34 cellular contexts compared by ENCODE assay signal in the genomic region with DNA sequence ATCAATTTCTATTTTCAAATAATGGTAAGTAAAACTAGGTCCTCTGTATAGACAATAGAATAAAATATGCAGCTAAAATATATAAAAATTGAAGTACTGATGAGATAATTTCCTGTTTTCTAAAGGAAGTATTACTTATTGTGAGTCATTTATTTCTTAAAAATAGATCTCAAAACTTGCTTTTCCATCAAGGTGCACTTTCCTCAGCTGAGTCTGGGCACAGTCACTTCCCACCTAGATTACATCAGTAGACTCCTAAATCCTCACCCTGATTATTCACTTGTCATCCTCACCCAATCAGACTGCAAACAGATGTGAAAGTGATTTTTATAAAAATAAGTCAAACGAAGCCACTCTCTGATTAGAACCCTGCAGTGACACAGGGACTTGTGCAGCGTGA.
"Had no signal": no experiment of that assay in that cellular context is flagged by ENCODE, and none has a peak within 500 bp of the region (broad histone marks: within the 10 kb centered on the region; RNA-seq: fewer than 3 reads in every experiment).

No MANE protein-coding gene starts in this region.

- H3K4me3 Mint-ChIP-seq: activated B cell treated with CpG ODN at 0.5 μM for 24 hours; activated CD4-positive, alpha-beta memory T cell treated with anti-CD3 and anti-CD28 coated beads for 36 hours; activated CD4-positive, alpha-beta T cell treated with anti-CD3 and anti-CD28 coated beads for 36 hours; activated CD4-positive, alpha-beta T cell treated with anti-CD3 and anti-CD28 coated beads, Interleukin-2, amount 10 ng/mL, durations not matched to agents 24 days and 14 days; activated naive CD8-positive, alpha-beta T cell; activated T-cell treated with anti-CD3 and anti-CD28 coated beads, Interleukin-2, amount 50 U/mL, for 4 hours; activated T-helper 17 cell treated with anti-CD3 and anti-CD28 coated beads, Interleukin-2, amount 50 U/mL, for 72 hours; effector memory CD8-positive, alpha-beta T cell; T-helper 17 cell; T-helper 2 cell treated with Interferon-gamma antibody and Interleukin-4, amounts not matched to agents 5 μg/mL and 100 μg/mL, for 36 hours had no signal

- H3K27me3 ChIP-seq: brain microvascular endothelial cell, esophagus squamous epithelium, heart left ventricle had no signal

- H3K36me3 Mint-ChIP-seq: activated CD4-positive, alpha-beta memory T cell treated with anti-CD3 and anti-CD28 coated beads for 36 hours; activated naive CD8-positive, alpha-beta T cell had no signal

- DNase-seq: activated B cell treated with CpG ODN at 0.5 μM for 24 hours; activated CD4-positive, alpha-beta memory T cell treated with anti-CD3 and anti-CD28 coated beads for 36 hours; activated CD4-positive, alpha-beta T cell treated with anti-CD3 and anti-CD28 coated beads for 36 hours; activated CD4-positive, alpha-beta T cell treated with anti-CD3 and anti-CD28 coated beads, Interleukin-2, amount 10 ng/mL, durations not matched to agents 24 days and 14 days; activated CD4-positive, CD25-positive, alpha-beta regulatory T cell treated with anti-CD3 and anti-CD28 coated beads, Interleukin-2, amount 50 U/mL, for 72 hours; activated CD8-positive, alpha-beta memory T cell treated with anti-CD3 and anti-CD28 coated beads, Interleukin-2, amount 50 U/mL, for 48 hours; activated effector memory CD4-positive, alpha-beta T cell treated with Interleukin-2 at 50 U/mL for 16 hours; activated gamma-delta T cell treated with Interleukin-2 at 50 U/mL for 16 hours; activated naive CD4-positive, alpha-beta T cell treated with anti-CD3 and anti-CD28 coated beads, Interleukin-2, amount 50 U/mL, for 16 hours; activated naive CD4-positive, alpha-beta T cell treated with Interleukin-2 at 50 U/mL for 16 hours; activated T-cell treated with anti-CD3 and anti-CD28 coated beads for 4 hours; activated T-cell treated with anti-CD3 and anti-CD28 coated beads, Interleukin-2, amount 50 U/mL, for 4 hours; amniotic stem cell; anterior cingulate cortex; brain microvascular endothelial cell; caudate nucleus; cortex of kidney; dermis blood vessel endothelial cell; effector CD4-positive, alpha-beta T cell; effector memory CD8-positive, alpha-beta T cell; esophagus squamous epithelium; foreskin melanocyte; glutamatergic neuron; heart left ventricle; T-helper 1 cell; T-helper 17 cell; T1000; WERI-Rb-1 had no signal

- H3K4me3 ChIP-seq: esophagus squamous epithelium, heart left ventricle had no signal

- H3K27ac ChIP-seq: brain microvascular endothelial cell, epithelial cell of prostate, esophagus squamous epithelium, heart left ventricle, WERI-Rb-1 had no signal

- H3K4me1 Mint-ChIP-seq: activated B cell treated with CpG ODN at 0.5 μM for 24 hours; activated CD4-positive, alpha-beta T cell treated with anti-CD3 and anti-CD28 coated beads for 36 hours; activated CD4-positive, alpha-beta T cell treated with anti-CD3 and anti-CD28 coated beads, Interleukin-2, amount 10 ng/mL, durations not matched to agents 24 days and 14 days; activated T-helper 17 cell treated with anti-CD3 and anti-CD28 coated beads, Interleukin-2, amount 50 U/mL, for 72 hours; T-helper 17 cell had no signal

- H3K9me3 ChIP-seq: heart left ventricle had no signal

- H3K36me3 ChIP-seq: brain microvascular endothelial cell, esophagus squamous epithelium, heart left ventricle, WERI-Rb-1 had no signal

- H3K4me1 ChIP-seq: esophagus squamous epithelium, heart left ventricle had no signal

- FAIRE-seq: astrocyte, colon had no signal

- H3K27ac Mint-ChIP-seq: activated B cell treated with CpG ODN at 0.5 μM for 24 hours; activated CD4-positive, alpha-beta memory T cell treated with anti-CD3 and anti-CD28 coated beads for 36 hours; activated CD4-positive, alpha-beta T cell treated with anti-CD3 and anti-CD28 coated beads for 36 hours; activated CD4-positive, alpha-beta T cell treated with anti-CD3 and anti-CD28 coated beads, Interleukin-2, amount 10 ng/mL, durations not matched to agents 24 days and 14 days; activated naive CD8-positive, alpha-beta T cell; activated T-helper 17 cell treated with anti-CD3 and anti-CD28 coated beads, Interleukin-2, amount 50 U/mL, for 72 hours; effector memory CD8-positive, alpha-beta T cell; T-helper 17 cell; T-helper 2 cell treated with Interferon-gamma antibody and Interleukin-4, amounts not matched to agents 5 μg/mL and 100 μg/mL, for 36 hours had no signal

- H3K27me3 Mint-ChIP-seq: activated B cell treated with CpG ODN at 0.5 μM for 24 hours; activated CD4-positive, alpha-beta memory T cell treated with anti-CD3 and anti-CD28 coated beads for 36 hours; activated CD4-positive, alpha-beta T cell treated with anti-CD3 and anti-CD28 coated beads for 36 hours; activated CD4-positive, alpha-beta T cell treated with anti-CD3 and anti-CD28 coated beads, Interleukin-2, amount 10 ng/mL, durations not matched to agents 24 days and 14 days; activated naive CD8-positive, alpha-beta T cell; activated T-helper 17 cell treated with anti-CD3 and anti-CD28 coated beads, Interleukin-2, amount 50 U/mL, for 72 hours; effector memory CD8-positive, alpha-beta T cell; T-helper 17 cell had no signal

- H3K9me3 Mint-ChIP-seq: activated T-helper 17 cell treated with anti-CD3 and anti-CD28 coated beads, Interleukin-2, amount 50 U/mL, for 72 hours had no signal
